10 cellular contexts compared by ENCODE assay signal in genomic region chr22:43897751-43898261, GRCh38. TPM values are rescaled to one million over a fixed set of nuclear protein-coding genes. Genes with fewer than 3 reads are reported as not detected.
DNase-seq lines count a peak whose midpoint lies in the region; TF ChIP-seq lines count a peak whose summit lies in the region.
"Had no signal": no experiment of that assay in that cellular context is flagged by ENCODE, and none has a peak within 500 bp of the region (broad histone marks: within the 10 kb centered on the region; RNA-seq: fewer than 3 reads in every experiment).

No MANE protein-coding gene starts in this region.

- H3K27ac Mint-ChIP-seq in activated CD4-positive, alpha-beta memory T cell treated with anti-CD3 and anti-CD28 coated beads for 36 hours = no peak overlapping the region
- H3K27ac Mint-ChIP-seq in activated CD4-positive, alpha-beta memory T cell treated with anti-CD3 and anti-CD28 coated beads, Interleukin-2, amount 10 ng/mL, durations not matched to agents 7 days and 5 days = no peak overlapping the region
- H3K27ac Mint-ChIP-seq: activated T-helper 1 cell treated with anti-CD3 and anti-CD28 coated beads, Interleukin-12 subunit alpha, Interleukin-12 subunit beta, Interleukin-2, Interleukin-4 antibody, amounts not matched to agents 30 ng/mL and 10 ng/mL and 1 ng/mL, durations not matched to agents 14 hours and 24 hours and 36 hours; IgD-negative memory B cell had no signal

- intact Hi-C loops in activated CD4-positive, alpha-beta memory T cell treated with anti-CD3 and anti-CD28 coated beads for 36 hours (cut with micrococcal nuclease) = no loop called here
- intact Hi-C loops in prostate gland (cut with DNase I) = no loop called here

- H3K9me3 ChIP-seq in osteoblast (ENCODE audit: low read depth, low read length) (no peaks in the 10 kb centered on the region), suprapubic skin (no peaks in the 10 kb centered on the region), prostate gland (no peaks in the 10 kb centered on the region)

- H3K4me3 ChIP-seq in osteoblast (ENCODE audit: insufficient read depth, low read length) (no peak overlapping the region), suprapubic skin (no peak overlapping the region), prostate gland (no peak overlapping the region)

- H3K4me2 ChIP-seq in osteoblast (ENCODE audit: insufficient read depth, low read length) = no peak overlapping the region

- no peak for TF ChIP-seq EP300 in suprapubic skin (IDR thresholded peaks at IDR 0.05)

- no peak overlapping the region for H3K4me3 Mint-ChIP-seq in activated CD4-positive, alpha-beta memory T cell treated with anti-CD3 and anti-CD28 coated beads for 36 hours
- no peak overlapping the region for H3K4me3 Mint-ChIP-seq in activated CD4-positive, alpha-beta memory T cell treated with anti-CD3 and anti-CD28 coated beads, Interleukin-2, amount 10 ng/mL, durations not matched to agents 7 days and 5 days
- H3K4me3 Mint-ChIP-seq: activated T-helper 1 cell treated with anti-CD3 and anti-CD28 coated beads, Interleukin-12 subunit alpha, Interleukin-12 subunit beta, Interleukin-2, Interleukin-4 antibody, amounts not matched to agents 30 ng/mL and 10 ng/mL and 1 ng/mL, durations not matched to agents 14 hours and 24 hours and 36 hours; IgD-negative memory B cell had no signal

- DNase-seq in activated CD4-positive, alpha-beta memory T cell treated with anti-CD3 and anti-CD28 coated beads for 36 hours = peak; percentile 55
- no peak for DNase-seq in activated CD4-positive, alpha-beta memory T cell treated with anti-CD3 and anti-CD28 coated beads, Interleukin-2, amount 10 ng/mL, durations not matched to agents 7 days and 5 days
- DNase-seq in NCI-H226 (peak; percentile 25), epithelial cell of prostate (ENCODE audit: low read depth, low spot score) (peak; percentile 54), osteoblast (ENCODE audit: insufficient read length, low spot score, missing footprints) (peak; percentile 94), suprapubic skin (ENCODE audit: low spot score in 2 of 2) (no peak), NCI-H2029 (lab: John Stamatoyannopoulos, UW) (no peak), prostate gland (ENCODE audit: low spot score) (no peak)

- H3K79me2 ChIP-seq in osteoblast (ENCODE audit: insufficient read depth, low read length) = no peaks in the 10 kb centered on the region

- H3K36me3 ChIP-seq in osteoblast (ENCODE audit: insufficient read depth, low read length) (no peaks in the 10 kb centered on the region), suprapubic skin (no peaks in the 10 kb centered on the region), prostate gland (no peaks in the 10 kb centered on the region)

- H3K27me3 ChIP-seq in osteoblast (ENCODE audit: insufficient read depth, low read length) (peaks cover 10% of the 10 kb centered on the region), suprapubic skin (peaks cover 24% of the 10 kb centered on the region), prostate gland (replicated peaks; ENCODE audit: insufficient read depth) (no peaks in the 10 kb centered on the region)

- H3K27me3 Mint-ChIP-seq in activated CD4-positive, alpha-beta memory T cell treated with anti-CD3 and anti-CD28 coated beads for 36 hours = peaks cover 11% of the 10 kb centered on the region
- peaks cover 7% of the 10 kb centered on the region for H3K27me3 Mint-ChIP-seq in activated CD4-positive, alpha-beta memory T cell treated with anti-CD3 and anti-CD28 coated beads, Interleukin-2, amount 10 ng/mL, durations not matched to agents 7 days and 5 days

- H2AFZ ChIP-seq in osteoblast (ENCODE audit: low read length) = no peak overlapping the region

- H3K9me3 Mint-ChIP-seq in activated CD4-positive, alpha-beta memory T cell treated with anti-CD3 and anti-CD28 coated beads for 36 hours = no peaks in the 10 kb centered on the region
- H3K9me3 Mint-ChIP-seq in activated CD4-positive, alpha-beta memory T cell treated with anti-CD3 and anti-CD28 coated beads, Interleukin-2, amount 10 ng/mL, durations not matched to agents 7 days and 5 days = no peaks in the 10 kb centered on the region
- H3K9me3 Mint-ChIP-seq: activated T-helper 1 cell treated with anti-CD3 and anti-CD28 coated beads, Interleukin-12 subunit alpha, Interleukin-12 subunit beta, Interleukin-2, Interleukin-4 antibody, amounts not matched to agents 30 ng/mL and 10 ng/mL and 1 ng/mL, durations not matched to agents 14 hours and 24 hours and 36 hours; IgD-negative memory B cell had no signal

- TF ChIP-seq CTCF in osteoblast (IDR thresholded peaks at IDR 0.05; ENCODE audit: extremely low read depth, low read depth, low read length) = no peak
- TF ChIP-seq CTCF in suprapubic skin (IDR thresholded peaks at IDR 0.05) = no peak
- no peak for TF ChIP-seq CTCF in prostate gland (IDR thresholded peaks at IDR 0.05)

- H3K36me3 Mint-ChIP-seq in activated CD4-positive, alpha-beta memory T cell treated with anti-CD3 and anti-CD28 coated beads for 36 hours = no peaks in the 10 kb centered on the region
- no peaks in the 10 kb centered on the region for H3K36me3 Mint-ChIP-seq in activated CD4-positive, alpha-beta memory T cell treated with anti-CD3 and anti-CD28 coated beads, Interleukin-2, amount 10 ng/mL, durations not matched to agents 7 days and 5 days (ENCODE audit: low read depth)
- H3K36me3 Mint-ChIP-seq: IgD-negative memory B cell had no signal

- WGBS in suprapubic skin = 69% methylated on average over 9 of the region's 12 CpGs
- WGBS in prostate gland = 49% methylated on average over 12 of the region's 12 CpGs

- H4K20me1 ChIP-seq in osteoblast (ENCODE audit: insufficient read depth, low read length) = no peaks in the 10 kb centered on the region

- no peaks in the 10 kb centered on the region for H3K4me1 Mint-ChIP-seq in activated CD4-positive, alpha-beta memory T cell treated with anti-CD3 and anti-CD28 coated beads for 36 hours (ENCODE audit: low read depth)
- H3K4me1 Mint-ChIP-seq in activated CD4-positive, alpha-beta memory T cell treated with anti-CD3 and anti-CD28 coated beads, Interleukin-2, amount 10 ng/mL, durations not matched to agents 7 days and 5 days = no peaks in the 10 kb centered on the region
- H3K4me1 Mint-ChIP-seq: IgD-negative memory B cell had no signal

- POLR2A ChIA-PET in activated CD4-positive, alpha-beta memory T cell treated with anti-CD3 and anti-CD28 coated beads for 36 hours (lab: Charles Lee) = no interaction called here
- POLR2A ChIA-PET in activated CD4-positive, alpha-beta memory T cell treated with anti-CD3 and anti-CD28 coated beads, Interleukin-2, amount 10 ng/mL, durations not matched to agents 7 days and 5 days (lab: Charles Lee) = no interaction called here

- H3K4me1 ChIP-seq in osteoblast (ENCODE audit: insufficient read depth, low read length) (peaks cover 16% of the 10 kb centered on the region), suprapubic skin (no peaks in the 10 kb centered on the region), prostate gland (replicated peaks) (no peaks in the 10 kb centered on the region)

- H3K27ac ChIP-seq in epithelial cell of prostate = no peak overlapping the region
- peak overlapping the region; percentile 33 for H3K27ac ChIP-seq in osteoblast (ENCODE audit: low read depth, low read length)
- no peak overlapping the region for H3K27ac ChIP-seq in suprapubic skin
- H3K27ac ChIP-seq in prostate gland = no peak overlapping the region

- TF ChIP-seq POLR2A in suprapubic skin (IDR thresholded peaks at IDR 0.05) (no peak), prostate gland (IDR thresholded peaks at IDR 0.05) (no peak)

- CTCF ChIA-PET in activated CD4-positive, alpha-beta memory T cell treated with anti-CD3 and anti-CD28 coated beads for 36 hours (lab: Charles Lee) = interaction anchor here (2.0 to 2.8 kb wide), 3 partner anchors 13 to 48 kb away, joined by 7 to 14 read pairs (median 9); no protein-coding TSS in a partner anchor
- CTCF ChIA-PET in activated CD4-positive, alpha-beta memory T cell treated with anti-CD3 and anti-CD28 coated beads, Interleukin-2, amount 10 ng/mL, durations not matched to agents 7 days and 5 days (lab: Charles Lee) = interaction anchor here (1.3 to 2.9 kb wide), 2 partner anchors 13 to 15 kb away, joined by 5 to 15 read pairs; no protein-coding TSS in a partner anchor

RNA-seq across cellular contexts. Expression of gene PNPLA5, which starts 6.0 kb away (rescaled TPM):
- total RNA-seq in activated CD4-positive, alpha-beta memory T cell treated with anti-CD3 and anti-CD28 coated beads for 36 hours = not detected
- total RNA-seq in activated CD4-positive, alpha-beta memory T cell treated with anti-CD3 and anti-CD28 coated beads, Interleukin-2, amount 10 ng/mL, durations not matched to agents 7 days and 5 days = not detected
- total RNA-seq in osteoblast (not detected in 2 replicates), suprapubic skin (10 to 100 TPM in 1 of 4 donors, 1 to 10 TPM in 3; 2.5 to 13.5 (median 4.7) TPM), prostate gland (not detected)
- total RNA-seq: activated T-helper 1 cell treated with anti-CD3 and anti-CD28 coated beads, Interleukin-12 subunit alpha, Interleukin-12 subunit beta, Interleukin-2, Interleukin-4 antibody, amounts not matched to agents 30 ng/mL and 10 ng/mL and 1 ng/mL, durations not matched to agents 14 hours and 24 hours and 36 hours had no signal

RNA-seq across cellular contexts. Expression of gene PNPLA3, which starts 25.8 kb away (rescaled TPM):
- under 1 TPM; 0.31 to 0.50 TPM for total RNA-seq in activated CD4-positive, alpha-beta memory T cell treated with anti-CD3 and anti-CD28 coated beads for 36 hours
- under 1 TPM in 1 of 2 experiments, not detected in 1; 0.08 TPM for total RNA-seq in activated CD4-positive, alpha-beta memory T cell treated with anti-CD3 and anti-CD28 coated beads, Interleukin-2, amount 10 ng/mL, durations not matched to agents 7 days and 5 days
- 8.3 and 14.1 TPM in 2 replicates for total RNA-seq in osteoblast
- total RNA-seq in suprapubic skin = 10 to 100 TPM in 3 of 4 donors, 1 to 10 TPM in 1; 7.0 to 23.7 (median 11.6) TPM
- total RNA-seq in prostate gland = under 1 TPM; 0.14 to 0.28 TPM

RNA-seq across cellular contexts. Expression of gene SULT4A1, which starts 35.5 kb away (rescaled TPM):
- not detected for total RNA-seq in activated CD4-positive, alpha-beta memory T cell treated with anti-CD3 and anti-CD28 coated beads for 36 hours
- total RNA-seq in activated CD4-positive, alpha-beta memory T cell treated with anti-CD3 and anti-CD28 coated beads, Interleukin-2, amount 10 ng/mL, durations not matched to agents 7 days and 5 days = not detected
- total RNA-seq in osteoblast = under 0.01 TPM in 1 of 2 replicates, not detected in the other
- total RNA-seq in suprapubic skin = under 1 TPM in 2 of 4 donors, not detected in 2; 0.34 to 0.47 TPM
- total RNA-seq in prostate gland = 1 to 10 TPM in 1 of 2 donors, under 1 TPM in 1; 0.14 to 3.3 TPM
- total RNA-seq: activated T-helper 1 cell treated with anti-CD3 and anti-CD28 coated beads, Interleukin-12 subunit alpha, Interleukin-12 subunit beta, Interleukin-2, Interleukin-4 antibody, amounts not matched to agents 30 ng/mL and 10 ng/mL and 1 ng/mL, durations not matched to agents 14 hours and 24 hours and 36 hours had no signal

RNA-seq across cellular contexts. Expression of gene SAMM50, which starts 57.4 kb away (rescaled TPM):
- 10 to 100 TPM; 41.9 to 42.9 TPM for total RNA-seq in activated CD4-positive, alpha-beta memory T cell treated with anti-CD3 and anti-CD28 coated beads for 36 hours
- total RNA-seq in activated CD4-positive, alpha-beta memory T cell treated with anti-CD3 and anti-CD28 coated beads, Interleukin-2, amount 10 ng/mL, durations not matched to agents 7 days and 5 days = 10 to 100 TPM; 41.9 to 42.4 TPM
- total RNA-seq in osteoblast (36.6 and 41.5 TPM in 2 replicates), suprapubic skin (10 to 100 TPM; 32.1 to 41.1 (median 33.8) TPM), prostate gland (10 to 100 TPM; 32.3 to 43.2 TPM)

Comparison
In these comparisons a context has a peak if more than half of its experiments do, and no peak if none do; other contexts are left out.
1. DNase-seq: peak in activated CD4-positive, alpha-beta memory T cell treated with anti-CD3 and anti-CD28 coated beads for 36 hours (single experiment), NCI-H226 (single experiment), epithelial cell of prostate (single experiment) and osteoblast (single experiment); none in activated CD4-positive, alpha-beta memory T cell treated with anti-CD3 and anti-CD28 coated beads, Interleukin-2, amount 10 ng/mL, durations not matched to agents 7 days and 5 days (single experiment), suprapubic skin (0 of 2), NCI-H2029 (single experiment) and prostate gland (single experiment).